1 cellular context compared by ENCODE assay signal in genomic region chr15:68366314-68366713, GRCh38.
TF ChIP-seq lines count a peak whose summit lies in the region.

No MANE protein-coding gene starts in this region.

TF ChIP-seq in WTC11, 78 proteins besides CTCF, POLR2A, EP300 and RAD21 (continued from another document):
- TF ChIP-seq HMGXB4 (CRISPR knock-in tag; IDR thresholded peaks at IDR 0.05) (no peak), RELA (CRISPR knock-in tag; IDR thresholded peaks at IDR 0.05; ENCODE audit: borderline replicate concordance) (no peak), TCF7 (CRISPR knock-in tag; IDR thresholded peaks at IDR 0.05; ENCODE audit: low read depth) (no peak)
